In the genomic region with DNA sequence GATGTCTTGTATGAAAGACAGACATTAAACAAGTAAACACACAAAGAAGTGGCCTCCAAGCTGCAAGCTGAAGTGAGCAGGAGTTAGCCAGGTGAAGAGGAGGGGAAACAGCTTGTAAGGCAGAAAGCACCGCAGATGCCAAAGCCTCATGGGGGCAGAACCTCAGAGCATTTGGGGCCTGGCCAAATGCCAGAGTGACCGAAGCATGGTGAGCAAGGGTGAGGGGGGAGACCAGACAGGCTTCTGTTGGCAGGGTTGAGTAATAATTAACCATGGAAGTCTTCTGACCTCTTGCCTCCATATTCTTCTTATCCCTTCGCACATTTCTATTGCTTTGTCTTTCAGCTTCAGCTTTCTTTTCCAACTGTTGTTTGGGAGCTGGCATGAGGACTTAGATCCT, we compare ENCODE assay signal across 9 cellular contexts. TPM values are rescaled to one million over a fixed set of nuclear protein-coding genes. Genes with fewer than 3 reads are reported as not detected.
DNase-seq lines count a peak whose midpoint lies in the region; ATAC-seq, FAIRE-seq and TF ChIP-seq lines count a peak whose summit lies in the region.
"Had no signal": no experiment of that assay in that cellular context is flagged by ENCODE, and none has a peak within 500 bp of the region (broad histone marks: within the 10 kb centered on the region; RNA-seq: fewer than 3 reads in every experiment).

No MANE protein-coding gene starts in this region.

- H3K18ac ChIP-seq in mesendoderm (ENCODE audit: low read length) = no peak overlapping the region

- peak overlapping the region; percentile 33 for H2BK5ac ChIP-seq in mesendoderm (ENCODE audit: low read length)

- WGBS in mesendoderm (ENCODE audit: extremely low coverage, insufficient coverage, low lambda C conversion rate) = no CpG with 5 or more reads among the region's 3 CpGs

- H4K5ac ChIP-seq in mesendoderm (ENCODE audit: low read length) = no peak overlapping the region

- H3K4me2 ChIP-seq in mesendoderm (ENCODE audit: low read length) = no peak overlapping the region

- peak overlapping the region; percentile 69 for H3K56ac ChIP-seq in mesendoderm (ENCODE audit: low read length)

- FAIRE-seq in GM12892 (lab: Jason Lieb, UNC) = peak; percentile 27

- no peak overlapping the region for H3K4me3 ChIP-seq in mesendoderm (ENCODE audit: low read length)
- no peak overlapping the region for H3K4me3 ChIP-seq in foreskin fibroblast (ENCODE audit: low read depth in 1 of 2, low read length in 2 of 2)

- H3K9ac ChIP-seq in mesendoderm (ENCODE audit: low read length) = no peak overlapping the region

- H3K79me2 ChIP-seq in mesendoderm (ENCODE audit: control insufficient read depth, insufficient read depth, low read length) = no peaks in the 10 kb centered on the region

- no peak for TF ChIP-seq CTCF in foreskin fibroblast (IDR thresholded peaks at IDR 0.05; ENCODE audit: low read depth, low read length)

- H2AK5ac ChIP-seq in mesendoderm (ENCODE audit: low read length) = peak overlapping the region; percentile 22

- DNase-seq in GM12892 (ENCODE audit: insufficient read length) (no peak), NCI-H774 (lab: John Stamatoyannopoulos, UW) (peak; percentile 67), mesendoderm (no peak), retina (no peak), NCI-H1436 treated with DMSO at 0.1 percent for 48 hours (lab: John Stamatoyannopoulos, UW) (no peak), foreskin fibroblast (no peak)

- peak overlapping the region; percentile 1 for H3K27ac ChIP-seq in mesendoderm (ENCODE audit: low read depth, low read length)

- no peak overlapping the region for H3K4ac ChIP-seq in mesendoderm (ENCODE audit: low read depth, low read length)

- no peaks in the 10 kb centered on the region for H3K27me3 ChIP-seq in mesendoderm (ENCODE audit: insufficient read depth, low read length, poor library complexity)

- H2BK120ac ChIP-seq in mesendoderm (ENCODE audit: low read depth, low read length) = no peak overlapping the region

- peak overlapping the region; percentile 48 for H3K23ac ChIP-seq in mesendoderm (ENCODE audit: low read length)

- peaks cover 16% of the 10 kb centered on the region for H3K4me1 ChIP-seq in mesendoderm (ENCODE audit: control insufficient read depth, low read depth, low read length)

- H3K79me1 ChIP-seq in mesendoderm (ENCODE audit: low read length) = no peaks in the 10 kb centered on the region

- no peak for TF ChIP-seq POLR2A in GM12892 (IDR thresholded peaks at IDR 0.05; ENCODE audit: low read depth, low read length)

- H2BK15ac ChIP-seq in mesendoderm (replicated peaks; ENCODE audit: low read depth) = no peak overlapping the region

- peak; percentile 74 for ATAC-seq in HG03354 (IDR thresholded peaks at IDR 0.05; ENCODE audit: poor library complexity, severe bottlenecking, unreplicated experiment)
- no peak for ATAC-seq in HG02588 (IDR thresholded peaks at IDR 0.05; ENCODE audit: unreplicated experiment)
- ATAC-seq: Right ventricle myocardium inferior had no signal

- no peaks in the 10 kb centered on the region for H3K36me3 ChIP-seq in mesendoderm (ENCODE audit: control insufficient read depth, insufficient read depth, low read length)

- no peak overlapping the region for H4K8ac ChIP-seq in mesendoderm (ENCODE audit: low read depth, low read length)

RNA-seq across cellular contexts. Expression of a gene that starts 5.6 kb away (rescaled TPM):
- polyA plus RNA-seq in GM12892 (2012; ENCODE audit: missing spikeins) = 2.4 TPM
- 26.1 TPM for polyA plus RNA-seq in mesendoderm (2013, experiment 1 of 2)
- polyA plus RNA-seq in mesendoderm (2013, experiment 2 of 2) = 24.8 TPM

RNA-seq across cellular contexts. Expression of a gene that starts 25.4 kb away (rescaled TPM):
- polyA plus RNA-seq in GM12892 (2012; ENCODE audit: missing spikeins) = 46.3 TPM
- 49.2 TPM for polyA plus RNA-seq in mesendoderm (2013, experiment 1 of 2)
- polyA plus RNA-seq in mesendoderm (2013, experiment 2 of 2) = 47.9 TPM
